In the genomic region with DNA sequence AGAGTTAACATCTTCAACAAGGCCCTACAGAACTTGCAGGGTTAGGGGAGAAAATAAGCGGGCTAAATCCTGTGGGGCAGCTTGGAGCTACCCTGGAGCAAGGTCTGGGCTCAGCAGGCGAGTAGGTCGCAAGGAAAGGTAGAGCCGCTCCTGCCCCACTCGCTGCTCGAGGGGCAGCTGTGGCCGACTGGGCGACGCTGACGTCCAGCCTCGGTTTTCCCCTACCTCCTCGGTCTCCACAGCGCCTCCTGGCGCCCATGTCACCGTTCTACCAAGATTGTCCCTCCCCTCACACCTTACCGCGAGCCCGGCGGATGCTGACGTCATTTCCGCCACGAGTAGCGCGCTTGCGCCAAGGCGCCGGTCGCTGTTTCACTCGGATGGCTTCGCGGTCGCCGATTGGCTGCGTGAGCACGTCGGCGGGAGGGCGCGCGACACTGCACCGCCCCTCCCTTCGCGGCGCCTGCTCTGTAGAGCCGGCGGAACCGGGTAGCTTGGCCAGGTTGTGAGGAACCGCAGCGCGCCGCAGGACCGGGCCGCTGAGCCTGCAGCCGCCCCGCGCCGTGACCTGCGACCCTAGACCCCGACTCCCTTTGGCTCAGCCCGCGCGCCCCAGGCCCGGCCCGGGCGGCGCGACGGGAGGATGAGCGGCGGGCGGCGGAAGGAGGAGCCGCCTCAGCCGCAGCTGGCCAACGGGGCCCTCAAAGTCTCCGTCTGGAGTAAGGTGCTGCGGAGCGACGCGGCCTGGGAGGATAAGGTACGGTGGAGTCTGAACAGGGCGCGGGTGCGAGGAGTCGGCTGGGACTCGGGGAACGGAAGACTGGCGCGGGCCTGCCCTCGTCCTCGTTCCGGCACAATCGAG, we compare ENCODE assay signal across 1 cellular context.
TF ChIP-seq lines count a peak whose summit lies in the region.

A gene with protein sequence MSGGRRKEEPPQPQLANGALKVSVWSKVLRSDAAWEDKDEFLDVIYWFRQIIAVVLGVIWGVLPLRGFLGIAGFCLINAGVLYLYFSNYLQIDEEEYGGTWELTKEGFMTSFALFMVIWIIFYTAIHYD (plus strand): TSS at position 471 of the 862 bp plus-strand sequence. CDS start 173 bp downstream, at position 644.

TF ChIP-seq in SK-N-SH, 30 proteins besides CTCF, POLR2A, EP300 and RAD21 (continued from another document):
- TF ChIP-seq, protein P1, sequence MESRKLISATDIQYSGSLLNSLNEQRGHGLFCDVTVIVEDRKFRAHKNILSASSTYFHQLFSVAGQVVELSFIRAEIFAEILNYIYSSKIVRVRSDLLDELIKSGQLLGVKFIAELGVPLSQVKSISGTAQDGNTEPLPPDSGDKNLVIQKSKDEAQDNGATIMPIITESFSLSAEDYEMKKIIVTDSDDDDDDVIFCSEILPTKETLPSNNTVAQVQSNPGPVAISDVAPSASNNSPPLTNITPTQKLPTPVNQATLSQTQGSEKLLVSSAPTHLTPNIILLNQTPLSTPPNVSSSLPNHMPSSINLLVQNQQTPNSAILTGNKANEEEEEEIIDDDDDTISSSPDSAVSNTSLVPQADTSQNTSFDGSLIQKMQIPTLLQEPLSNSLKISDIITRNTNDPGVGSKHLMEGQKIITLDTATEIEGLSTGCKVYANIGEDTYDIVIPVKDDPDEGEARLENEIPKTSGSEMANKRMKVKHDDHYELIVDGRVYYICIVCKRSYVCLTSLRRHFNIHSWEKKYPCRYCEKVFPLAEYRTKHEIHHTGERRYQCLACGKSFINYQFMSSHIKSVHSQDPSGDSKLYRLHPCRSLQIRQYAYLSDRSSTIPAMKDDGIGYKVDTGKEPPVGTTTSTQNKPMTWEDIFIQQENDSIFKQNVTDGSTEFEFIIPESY (IDR thresholded peaks at IDR 0.05; ENCODE audit: borderline replicate concordance, low read depth) = peak; percentile 49; the same call in 1 of the 2 replicates
- TF ChIP-seq NRF1 (IDR thresholded peaks at IDR 0.05; ENCODE audit: low read depth, low read length) = peak; percentile 79
- peak; percentile 87 for TF ChIP-seq SMC3 (IDR thresholded peaks at IDR 0.05; ENCODE audit: low read depth, low read length)
- TF ChIP-seq FOSL2 (IDR thresholded peaks at IDR 0.05; ENCODE audit: borderline replicate concordance, low read depth) = no peak
- TF ChIP-seq ELF1 (IDR thresholded peaks at IDR 0.05) = peak; percentile 64
- TF ChIP-seq MXI1 (IDR thresholded peaks at IDR 0.05; ENCODE audit: low read depth, low read length) = 0 out of 2 replicates have a peak, but pooled peaks have one; percentile 55
- TF ChIP-seq, protein P2, sequence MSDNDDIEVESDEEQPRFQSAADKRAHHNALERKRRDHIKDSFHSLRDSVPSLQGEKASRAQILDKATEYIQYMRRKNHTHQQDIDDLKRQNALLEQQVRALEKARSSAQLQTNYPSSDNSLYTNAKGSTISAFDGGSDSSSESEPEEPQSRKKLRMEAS (IDR thresholded peaks at IDR 0.05; ENCODE audit: low read depth) = peak; percentile 85
- TF ChIP-seq GABPA (IDR thresholded peaks at IDR 0.05; ENCODE audit: low read depth) = peak; percentile 91
